In genomic region chr16:84277244-84277823, GRCh38 we compare ENCODE assay signal across 8 cellular contexts. TPM values are rescaled to one million over a fixed set of nuclear protein-coding genes. Genes with fewer than 3 reads are reported as not detected.
DNase-seq lines count a peak whose midpoint lies in the region; ATAC-seq lines count a peak whose summit lies in the region.

No MANE protein-coding gene starts in this region.

- H3K4me3 Mint-ChIP-seq in activated naive CD4-positive, alpha-beta T cell treated with anti-CD3 and anti-CD28 coated beads, Interleukin-2, amount 10 ng/mL, durations not matched to agents 7 days and 5 days, result no peak overlapping the region

- H3K4me1 Mint-ChIP-seq in activated naive CD4-positive, alpha-beta T cell treated with anti-CD3 and anti-CD28 coated beads, Interleukin-2, amount 10 ng/mL, durations not matched to agents 7 days and 5 days, result no peaks in the 10 kb centered on the region

- CTCF ChIA-PET in activated naive CD4-positive, alpha-beta T cell treated with anti-CD3 and anti-CD28 coated beads, Interleukin-2, amount 10 ng/mL, durations not matched to agents 7 days and 5 days (lab: Charles Lee), result interaction anchor here (0.7 to 3.1 kb wide), 16 partner anchors 10 to 457 kb away, joined by 3 to 32 read pairs (median 4); no protein-coding TSS in a partner anchor

- H3K36me3 Mint-ChIP-seq in activated naive CD4-positive, alpha-beta T cell treated with anti-CD3 and anti-CD28 coated beads, Interleukin-2, amount 10 ng/mL, durations not matched to agents 7 days and 5 days, result no peaks in the 10 kb centered on the region

- peak; percentile 36 for DNase-seq in COR-L47 (lab: John Stamatoyannopoulos, UW)
- peak; percentile 19 for DNase-seq in HT1080 (ENCODE audit: low read depth)
- peak; percentile 58 for DNase-seq in SK-N-DZ (ENCODE audit: low spot score)
- DNase-seq in activated naive CD4-positive, alpha-beta T cell treated with anti-CD3 and anti-CD28 coated beads, Interleukin-2, amount 10 ng/mL, durations not matched to agents 7 days and 5 days, result peak; percentile 82
- DNase-seq in Right ventricle myocardium superior, result peak; percentile 82
- peak; percentile 61 for DNase-seq in putamen (ENCODE audit: low spot score)

- no peak overlapping the region for H3K27ac Mint-ChIP-seq in activated naive CD4-positive, alpha-beta T cell treated with anti-CD3 and anti-CD28 coated beads, Interleukin-2, amount 10 ng/mL, durations not matched to agents 7 days and 5 days

- ATAC-seq in Right ventricle myocardium superior (ENCODE audit: poor library complexity) (peak; percentile 77), HG02678 (IDR thresholded peaks at IDR 0.05; ENCODE audit: unreplicated experiment) (no peak), HG03571 (IDR thresholded peaks at IDR 0.05; ENCODE audit: unreplicated experiment) (no peak)

- intact Hi-C loops in Right ventricle myocardium superior (cut with DNase I), result loop anchor here (5.0 kb wide), 1 partner anchor 205 kb away; no protein-coding TSS in a partner anchor

- H3K9me3 Mint-ChIP-seq in activated naive CD4-positive, alpha-beta T cell treated with anti-CD3 and anti-CD28 coated beads, Interleukin-2, amount 10 ng/mL, durations not matched to agents 7 days and 5 days, result no peaks in the 10 kb centered on the region

- H3K27me3 Mint-ChIP-seq in activated naive CD4-positive, alpha-beta T cell treated with anti-CD3 and anti-CD28 coated beads, Interleukin-2, amount 10 ng/mL, durations not matched to agents 7 days and 5 days, result peaks cover 16% of the 10 kb centered on the region

RNA-seq across cellular contexts. Expression of gene WFDC1, which starts 17.3 kb away (rescaled TPM):
- total RNA-seq in HT1080 (2014; rRNA removed; shearing (Covaris generic)), result 0.37 TPM in 1 of 2 replicates, not detected in the other
- polyA plus RNA-seq in HT1080 (2015; cell fraction: cytosol; rRNA removed), result not detected in 2 replicates
- not detected in 2 replicates for polyA plus RNA-seq in HT1080 (2015; cell fraction: nucleus; rRNA removed)
- not detected in 2 replicates for polyA plus RNA-seq in SK-N-DZ (2014; cell fraction: cytosol; rRNA removed)
- polyA plus RNA-seq in SK-N-DZ (2014; cell fraction: nucleus; rRNA removed), result not detected in 2 replicates
- 1.4 TPM for total RNA-seq in Right ventricle myocardium superior

RNA-seq across cellular contexts. Expression of gene KCNG4, which starts 37.5 kb away (rescaled TPM):
- not detected in 2 replicates for total RNA-seq in HT1080 (2014; rRNA removed; shearing (Covaris generic))
- not detected in 2 replicates for polyA plus RNA-seq in HT1080 (2015; cell fraction: cytosol; rRNA removed)
- polyA plus RNA-seq in HT1080 (2015; cell fraction: nucleus; rRNA removed), result not detected in 2 replicates
- not detected in 2 replicates for polyA plus RNA-seq in SK-N-DZ (2014; cell fraction: cytosol; rRNA removed)
- not detected in 2 replicates for polyA plus RNA-seq in SK-N-DZ (2014; cell fraction: nucleus; rRNA removed)
- not detected for total RNA-seq in Right ventricle myocardium superior

Comparison
In these comparisons a context has a peak if more than half of its experiments do, and no peak if none do; other contexts are left out.
1. DNase-seq: peak in every context shown above with its lines; median percentile 82 in activated naive CD4-positive, alpha-beta T cell treated with anti-CD3 and anti-CD28 coated beads, Interleukin-2, amount 10 ng/mL, durations not matched to agents 7 days and 5 days; 82 in Right ventricle myocardium superior; 61 in putamen; 58 in SK-N-DZ; 36 in COR-L47; 19 in HT1080.